Comparison of ENCODE assay signal across 8 cellular contexts in the genomic region with DNA sequence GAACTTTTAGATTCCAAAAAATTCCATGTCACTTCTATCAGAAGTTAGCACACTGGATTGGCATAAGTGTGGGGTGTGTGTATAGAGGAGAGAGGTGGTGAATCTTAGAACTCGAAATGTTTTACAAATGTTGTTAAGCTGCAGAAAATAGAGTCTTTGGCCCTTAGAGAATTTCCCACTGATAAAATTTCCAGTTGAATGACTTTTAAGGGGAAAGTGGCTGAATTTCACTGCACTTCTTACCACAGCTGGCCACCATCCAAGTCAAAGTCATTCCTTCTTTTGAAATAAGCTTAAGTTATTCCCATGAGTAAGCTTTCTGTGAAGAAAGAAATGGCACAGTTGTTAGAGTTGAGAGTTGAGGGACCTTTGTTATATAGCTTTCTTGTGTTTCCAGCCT. TPM values are rescaled to one million over a fixed set of nuclear protein-coding genes. Genes with fewer than 3 reads are reported as not detected.
DNase-seq lines count a peak whose midpoint lies in the region; ATAC-seq lines count a peak whose summit lies in the region.

No MANE protein-coding gene starts in this region.

- peak overlapping the region; percentile 71 for H3K4me2 ChIP-seq in GM23248 (ENCODE audit: unreplicated experiment)

- peaks cover 71% of the 10 kb centered on the region for H3F3A ChIP-seq in GM23248 (ENCODE audit: insufficient read depth)

- no peaks in the 10 kb centered on the region for H3K27me3 Mint-ChIP-seq in stimulated activated naive CD8-positive, alpha-beta T cell treated with anti-CD3 and anti-CD28 coated beads, Interleukin-15, amount 100 ng/mL, for 72 hours

- H3K27ac ChIP-seq in GM23248 (peak overlapping the region; percentile 57), SJSA1 (peak overlapping the region; percentile 33)

- peaks cover 71% of the 10 kb centered on the region for H3K4me1 ChIP-seq in GM23248 (ENCODE audit: insufficient read depth)
- H3K4me1 ChIP-seq in SJSA1 (replicated peaks), result peaks cover 58% of the 10 kb centered on the region

- H3K27ac Mint-ChIP-seq in stimulated activated naive CD8-positive, alpha-beta T cell treated with anti-CD3 and anti-CD28 coated beads, Interleukin-15, amount 100 ng/mL, for 72 hours, result no peak overlapping the region

- H3K9me3 ChIP-seq in GM23248 (ENCODE audit: low read depth) (no peaks in the 10 kb centered on the region), SJSA1 (replicated peaks) (no peaks in the 10 kb centered on the region)

- H3K9ac ChIP-seq in GM23248, result peak overlapping the region; percentile 11; the same call in 1 of the 2 replicates

- H4K20me1 ChIP-seq in GM23248 (ENCODE audit: insufficient read depth), result peaks cover 26% of the 10 kb centered on the region; the same call in 1 of the 2 replicates

- H3K36me3 ChIP-seq in GM23248 (ENCODE audit: low read depth) (0 out of 2 replicates have a peak, but pooled peaks cover 6% of the 10 kb centered on the region), SJSA1 (peaks cover 60% of the 10 kb centered on the region)

- no peak overlapping the region for H3K4me3 Mint-ChIP-seq in stimulated activated naive CD8-positive, alpha-beta T cell treated with anti-CD3 and anti-CD28 coated beads, Interleukin-15, amount 100 ng/mL, for 72 hours

- in situ Hi-C loops in GM23248 (cut with MboI), result no loop called here

- no peaks in the 10 kb centered on the region for H3K9me2 ChIP-seq in GM23248 (ENCODE audit: insufficient read depth)

- WGBS in GM23248 (ENCODE audit: low coverage in 1 of 2, low lambda C conversion rate in 2 of 2, missing lambda C conversion rate in 2 of 2), 2 experiments, result 5 to 14% methylated on average over 1 of the region's 1 CpG

- DNase-seq in GM23248, result peak; percentile 95
- DNase-seq in SJSA1 (ENCODE audit: low read depth in 1 of 2, low spot score in 2 of 2), result peak; percentile 71 to 75
- peak; percentile 72 for DNase-seq in foreskin melanocyte
- peak; percentile 76 for DNase-seq in skeletal muscle cell (ENCODE audit: low read depth)
- no peak for DNase-seq in stimulated activated naive CD8-positive, alpha-beta T cell treated with anti-CD3 and anti-CD28 coated beads, Interleukin-15, amount 100 ng/mL, for 72 hours
- DNase-seq in NCI-H510A treated with DMSO at 0.1 percent for 48 hours (lab: John Stamatoyannopoulos, UW), result no peak

- H3K27me3 ChIP-seq in GM23248 (replicated peaks; ENCODE audit: insufficient read depth) (no peaks in the 10 kb centered on the region), SJSA1 (replicated peaks) (no peaks in the 10 kb centered on the region)

- no peak overlapping the region for H2AFZ ChIP-seq in GM23248

- no peak for ATAC-seq in stimulated activated naive CD8-positive, alpha-beta T cell treated with anti-CD3 and anti-CD28 coated beads, Interleukin-15, amount 100 ng/mL, for 72 hours
- ATAC-seq in HG02852 (IDR thresholded peaks at IDR 0.05; ENCODE audit: unreplicated experiment) (no peak), HG02884 (IDR thresholded peaks at IDR 0.05; ENCODE audit: unreplicated experiment) (no peak)

- peaks cover 98% of the 10 kb centered on the region for H3K79me2 ChIP-seq in GM23248 (ENCODE audit: insufficient read depth)

- H3K4me3 ChIP-seq in GM23248 (peak overlapping the region; percentile 39), SJSA1 (no peak overlapping the region), skeletal muscle cell (ENCODE audit: low read depth, low read length) (no peak overlapping the region)

- no peaks in the 10 kb centered on the region for H3K9me3 Mint-ChIP-seq in stimulated activated naive CD8-positive, alpha-beta T cell treated with anti-CD3 and anti-CD28 coated beads, Interleukin-15, amount 100 ng/mL, for 72 hours

- peaks cover 22% of the 10 kb centered on the region for H3K4me1 Mint-ChIP-seq in stimulated activated naive CD8-positive, alpha-beta T cell treated with anti-CD3 and anti-CD28 coated beads, Interleukin-15, amount 100 ng/mL, for 72 hours

RNA-seq across cellular contexts. Expression of gene VCL, which starts 13.8 kb away (rescaled TPM):
- total RNA-seq in GM23248 (2014; rRNA removed; shearing (Covaris generic)), result 235 and 265 TPM in 2 replicates
- 177 and 180 TPM in 2 replicates for polyA plus RNA-seq in GM23248 (2016; fragmentation: Nextera tagmentation; extraction: Ambion mirVana)
- total RNA-seq in SJSA1 (2014; rRNA removed; shearing (Covaris generic)), result 313 and 378 TPM in 2 replicates

Comparison
In these comparisons a context has a peak if more than half of its experiments do, and no peak if none do; other contexts are left out.
1. DNase-seq: peak in GM23248 (single experiment), SJSA1 (2 of 2), foreskin melanocyte (single experiment) and skeletal muscle cell (single experiment); none in stimulated activated naive CD8-positive, alpha-beta T cell treated with anti-CD3 and anti-CD28 coated beads, Interleukin-15, amount 100 ng/mL, for 72 hours (0 of 2) and NCI-H510A treated with DMSO at 0.1 percent for 48 hours (single experiment).